Comparison of ENCODE assay signal across 20 cellular contexts in genomic region chr9:5850735-5851122, GRCh38. TPM values are rescaled to one million over a fixed set of nuclear protein-coding genes. Genes with fewer than 3 reads are reported as not detected.
DNase-seq lines count a peak whose midpoint lies in the region; ATAC-seq and FAIRE-seq lines count a peak whose summit lies in the region.
"Had no signal": no experiment of that assay in that cellular context is flagged by ENCODE, and none has a peak within 500 bp of the region (broad histone marks: within the 10 kb centered on the region; RNA-seq: fewer than 3 reads in every experiment).

No MANE protein-coding gene starts in this region.

- DNase-seq in stimulated activated naive CD8-positive, alpha-beta T cell treated with anti-CD3 and anti-CD28 coated beads, Interleukin-15, amount 100 ng/mL, for 72 hours = no peak
- no peak for DNase-seq in T-cell
- DNase-seq in NK-92 (lab: John Stamatoyannopoulos, UW; ENCODE audit: unreplicated experiment) = no peak
- DNase-seq in RCC 7860 (ENCODE audit: low spot score) = no peak
- DNase-seq: effector CD8-positive, alpha-beta T cell; kidney; NCI-H2081 treated with DMSO at 0.1 percent for 48 hours; NCI-H526 treated with DMSO at 0.1 percent for 48 hours; nephron progenitor cell; SK-N-SH had no signal

- no peaks in the 10 kb centered on the region for H3K36me3 ChIP-seq in esophagus (ENCODE audit: control insufficient read depth in 2 of 2, insufficient read depth in 2 of 2, low read length in 1 of 2)
- H3K36me3 ChIP-seq: vagina had no signal

- H3K4me3 Mint-ChIP-seq in stimulated activated naive CD8-positive, alpha-beta T cell treated with anti-CD3 and anti-CD28 coated beads, Interleukin-15, Interleukin-2, amounts not matched to agents 100 ng/mL and 50 ng/mL, for 24 hours = no peak overlapping the region
- H3K4me3 Mint-ChIP-seq in stimulated activated naive CD8-positive, alpha-beta T cell treated with anti-CD3 and anti-CD28 coated beads, Interleukin-15, amount 100 ng/mL, for 72 hours = no peak overlapping the region
- H3K4me3 Mint-ChIP-seq in T-cell = no peak overlapping the region
- H3K4me3 Mint-ChIP-seq: nephron progenitor cell had no signal

- no peaks in the 10 kb centered on the region for H3K4me1 ChIP-seq in esophagus (ENCODE audit: control insufficient read depth in 2 of 2, insufficient read depth in 2 of 2, low read length in 1 of 2)

- no peak overlapping the region for H3K4me3 ChIP-seq in esophagus (ENCODE audit: low read depth in 1 of 2, low read length in 2 of 2)
- H3K4me3 ChIP-seq: vagina had no signal

- CTCF ChIA-PET in T-cell (lab: Charles Lee) = interaction anchor here in 1 of 2 donors (0.9 to 1.5 kb wide), 3 partner anchors 8 to 19 kb away, joined by 4 to 7 read pairs (median 4); partner anchors contain the start of gene ERMP1

- ATAC-seq in stimulated activated naive CD8-positive, alpha-beta T cell treated with anti-CD3 and anti-CD28 coated beads, Interleukin-15, amount 100 ng/mL, for 72 hours = no peak
- ATAC-seq in T-cell (replicated peaks in 1 of 4) (no peak), GM19455 (IDR thresholded peaks at IDR 0.05; ENCODE audit: unreplicated experiment) (no peak)
- ATAC-seq: HCT116, Panc1 had no signal

- POLR2A ChIA-PET in T-cell (lab: Charles Lee) = no interaction called here

- no peaks in the 10 kb centered on the region for H3K27me3 ChIP-seq in esophagus (ENCODE audit: control insufficient read depth in 1 of 2, insufficient read depth in 2 of 2, low read length in 2 of 2)
- H3K27me3 ChIP-seq: vagina had no signal

- no peaks in the 10 kb centered on the region for H3K36me3 Mint-ChIP-seq in stimulated activated naive CD8-positive, alpha-beta T cell treated with anti-CD3 and anti-CD28 coated beads, Interleukin-15, Interleukin-2, amounts not matched to agents 100 ng/mL and 50 ng/mL, for 24 hours (ENCODE audit: low read depth)
- H3K36me3 Mint-ChIP-seq in T-cell = peaks cover 7% of the 10 kb centered on the region

- no peaks in the 10 kb centered on the region for H3K9me3 Mint-ChIP-seq in stimulated activated naive CD8-positive, alpha-beta T cell treated with anti-CD3 and anti-CD28 coated beads, Interleukin-15, Interleukin-2, amounts not matched to agents 100 ng/mL and 50 ng/mL, for 24 hours
- no peaks in the 10 kb centered on the region for H3K9me3 Mint-ChIP-seq in stimulated activated naive CD8-positive, alpha-beta T cell treated with anti-CD3 and anti-CD28 coated beads, Interleukin-15, amount 100 ng/mL, for 72 hours
- peaks cover 0 to 7% (median 0%) of the 10 kb centered on the region in 3 donors for H3K9me3 Mint-ChIP-seq in T-cell
- H3K9me3 Mint-ChIP-seq: activated T-cell treated with anti-CD3 and anti-CD28 coated beads, Interleukin-2, amount 50 U/mL, for 72 hours; nephron progenitor cell had no signal

- FAIRE-seq in RCC 7860 (lab: Jason Lieb, UNC) = no peak
- FAIRE-seq: kidney, TTC549 had no signal

- peak overlapping the region; percentile 15 to 30 for H3K27ac ChIP-seq in esophagus (ENCODE audit: low read depth in 2 of 2, low read length in 1 of 2)
- H3K27ac ChIP-seq: vagina had no signal

- peaks cover 58% of the 10 kb centered on the region for H3K4me1 Mint-ChIP-seq in stimulated activated naive CD8-positive, alpha-beta T cell treated with anti-CD3 and anti-CD28 coated beads, Interleukin-15, Interleukin-2, amounts not matched to agents 100 ng/mL and 50 ng/mL, for 24 hours (ENCODE audit: low read depth)
- H3K4me1 Mint-ChIP-seq in stimulated activated naive CD8-positive, alpha-beta T cell treated with anti-CD3 and anti-CD28 coated beads, Interleukin-15, amount 100 ng/mL, for 72 hours = peaks cover 66% of the 10 kb centered on the region
- H3K4me1 Mint-ChIP-seq in T-cell = peaks cover 32 to 61% (median 40%) of the 10 kb centered on the region in 3 donors

- H3K9me3 ChIP-seq in esophagus (ENCODE audit: control insufficient read depth in 2 of 2, insufficient read depth in 1 of 2, low read depth in 1 of 2, low read length in 1 of 2) = no peaks in the 10 kb centered on the region
- H3K9me3 ChIP-seq: SK-N-SH, vagina had no signal

- H3K27me3 Mint-ChIP-seq in stimulated activated naive CD8-positive, alpha-beta T cell treated with anti-CD3 and anti-CD28 coated beads, Interleukin-15, Interleukin-2, amounts not matched to agents 100 ng/mL and 50 ng/mL, for 24 hours = no peaks in the 10 kb centered on the region
- H3K27me3 Mint-ChIP-seq in stimulated activated naive CD8-positive, alpha-beta T cell treated with anti-CD3 and anti-CD28 coated beads, Interleukin-15, amount 100 ng/mL, for 72 hours = no peaks in the 10 kb centered on the region
- no peaks in the 10 kb centered on the region for H3K27me3 Mint-ChIP-seq in T-cell

- H3K27ac Mint-ChIP-seq in stimulated activated naive CD8-positive, alpha-beta T cell treated with anti-CD3 and anti-CD28 coated beads, Interleukin-15, Interleukin-2, amounts not matched to agents 100 ng/mL and 50 ng/mL, for 24 hours = peak overlapping the region; percentile 15
- H3K27ac Mint-ChIP-seq in stimulated activated naive CD8-positive, alpha-beta T cell treated with anti-CD3 and anti-CD28 coated beads, Interleukin-15, amount 100 ng/mL, for 72 hours = no peak overlapping the region
- peak overlapping the region; percentile 72 to 76 for H3K27ac Mint-ChIP-seq in T-cell
- H3K27ac Mint-ChIP-seq: nephron progenitor cell had no signal

RNA-seq across cellular contexts. Expression of gene ERMP1, which starts 17.8 kb away (rescaled TPM):
- total RNA-seq in T-cell = 10 to 100 TPM; 12.1 to 23.5 (median 17.7) TPM
- 10 to 100 TPM in 1 of 2 donors, 1 to 10 TPM in 1; 9.9 to 12.5 TPM for polyA plus RNA-seq in esophagus

RNA-seq across cellular contexts. Expression of gene MLANA, which starts 40.0 kb away (rescaled TPM):
- total RNA-seq in T-cell = not detected
- polyA plus RNA-seq in esophagus = not detected
- total RNA-seq: activated T-cell treated with anti-CD3 and anti-CD28 coated beads, Interleukin-2, amount 50 U/mL, for 72 hours; kidney; posterior vena cava; subcutaneous adipose tissue; vagina had no signal
- polyA plus RNA-seq: SK-N-SH had no signal

Comparison
In these comparisons a context has a peak if more than half of its experiments do, and no peak if none do; other contexts are left out.
1. H3K27ac Mint-ChIP-seq: peak in stimulated activated naive CD8-positive, alpha-beta T cell treated with anti-CD3 and anti-CD28 coated beads, Interleukin-15, Interleukin-2, amounts not matched to agents 100 ng/mL and 50 ng/mL, for 24 hours (single experiment) and T-cell (2 of 2); none in stimulated activated naive CD8-positive, alpha-beta T cell treated with anti-CD3 and anti-CD28 coated beads, Interleukin-15, amount 100 ng/mL, for 72 hours (0 of 2).